In genomic region chr6:41682056-41682477, GRCh38 we compare ENCODE assay signal across 8 cellular contexts. TPM values are rescaled to one million over a fixed set of nuclear protein-coding genes. Genes with fewer than 3 reads are reported as not detected.
DNase-seq lines count a peak whose midpoint lies in the region; ATAC-seq and TF ChIP-seq lines count a peak whose summit lies in the region.

No MANE protein-coding gene starts in this region.

- DNase-seq in GM12865 (ENCODE audit: low read depth), result peak; percentile 81
- DNase-seq in NCI-H82 (lab: John Stamatoyannopoulos, UW), result peak; percentile 96
- peak; percentile 82 to 85 for DNase-seq in activated CD4-positive, alpha-beta T cell treated with anti-CD3 and anti-CD28 coated beads, Interleukin-2, amount 50 U/mL, for 48 hours
- peak; percentile 78 to 94 (median 91) for DNase-seq in dorsolateral prefrontal cortex
- peak; percentile 90 for DNase-seq in lung (ENCODE audit: low spot score)
- DNase-seq in stimulated activated CD8-positive, alpha-beta memory T cell treated with anti-CD3 and anti-CD28 coated beads, Interleukin-12 subunit alpha, Interleukin-12 subunit beta, amount 100 ng/mL, for 1 hour (ENCODE audit: low read depth), result peak; percentile 37

- H3K4me1 ChIP-seq in lung (ENCODE audit: control insufficient read depth in 2 of 2, insufficient read depth in 2 of 2, low read length in 2 of 2), result peaks cover 0 to 5% of the 10 kb centered on the region in 2 donors

- peak; percentile 79 for TF ChIP-seq CTCF in GM12865 (IDR thresholded peaks at IDR 0.05; ENCODE audit: insufficient read depth, low read depth, low read length, missing control alignments)
- peak; percentile 51 to 96 (median 88) for TF ChIP-seq CTCF in dorsolateral prefrontal cortex (IDR thresholded peaks at IDR 0.05 in 54 of 56, conservative IDR thresholded peaks at IDR 0.05 in 2 of 56; ENCODE audit: low read depth in 1 of 56, partially characterized antibody in 56 of 56)
- peak; percentile 75 for TF ChIP-seq CTCF in lung (IDR thresholded peaks at IDR 0.05; ENCODE audit: control extremely low read depth, extremely low read depth)

- no peak overlapping the region for H3K4me3 ChIP-seq in GM12865 (ENCODE audit: low read depth, low read length)
- peak overlapping the region in 14 of 59 donors; percentile 13 to 71 (median 59) for H3K4me3 ChIP-seq in dorsolateral prefrontal cortex
- H3K4me3 ChIP-seq in lung, result no peak overlapping the region

- H3K27me3 ChIP-seq in dorsolateral prefrontal cortex, result no peaks in the 10 kb centered on the region
- no peaks in the 10 kb centered on the region for H3K27me3 ChIP-seq in lung (ENCODE audit: control insufficient read depth, insufficient read depth)

- intact Hi-C loops in dorsolateral prefrontal cortex (cut with DNase I), result loop anchor here (1.0 to 10.0 kb wide), 8 partner anchors 53 to 363 kb away; partner anchors contain the start of genes FOXP4 (in 1 of the 2) and TFEB (in 1 of the 2)

- 4 to 5% methylated on average over 9 of the region's 9 CpGs for WGBS in lung, 2 donors

- no peaks in the 10 kb centered on the region for H3K9me3 ChIP-seq in lung (ENCODE audit: control insufficient read depth in 2 of 2, insufficient read depth in 1 of 2, low read length in 1 of 2)

- peaks cover 6 to 17% of the 10 kb centered on the region in 2 donors for H3K36me3 ChIP-seq in lung (ENCODE audit: control insufficient read depth in 2 of 2, insufficient read depth in 2 of 2, low read length in 2 of 2)

- peak; percentile 57 for ATAC-seq in HG03520 (IDR thresholded peaks at IDR 0.05; ENCODE audit: unreplicated experiment)
- peak; percentile 89 for ATAC-seq in lung (ENCODE audit: insufficient read depth, low FRiP score)
- ATAC-seq in GM21723 (IDR thresholded peaks at IDR 0.05; ENCODE audit: unreplicated experiment), result no peak

- H3K27ac ChIP-seq in dorsolateral prefrontal cortex (peak overlapping the region in 58 of 59 donors; percentile 66 to 100 (median 96)), lung (ENCODE audit: low read depth in 1 of 2, low read length in 1 of 2) (no peak overlapping the region)

RNA-seq across cellular contexts. Expression of gene MDFI, which starts 43.8 kb away (rescaled TPM):
- total RNA-seq in dorsolateral prefrontal cortex (10 to 100 TPM in 1 of 120 experiments, 1 to 10 TPM in 100, under 1 TPM in 18, not detected in 1; 0.46 to 11.7 (median 2.2) TPM), lung (10 to 100 TPM; 22.1 to 36.4 TPM)
- 10 to 100 TPM; 16.4 to 21.8 TPM for polyA plus RNA-seq in lung

RNA-seq across cellular contexts. Expression of gene TFEB, which starts 53.3 kb away (rescaled TPM):
- 100 to 1,000 TPM in 2 of 120 experiments, 10 to 100 TPM in 118; 13.9 to 125 (median 40.5) TPM for total RNA-seq in dorsolateral prefrontal cortex
- 10 to 100 TPM; 13.3 to 38.4 TPM for total RNA-seq in lung
- 10 to 100 TPM; 23.1 to 32.5 TPM for polyA plus RNA-seq in lung

Comparison
In these comparisons a context has a peak if more than half of its experiments do, and no peak if none do; other contexts are left out.
1. DNase-seq: peak in every context shown above with its lines; median percentile 96 in NCI-H82; 91 in dorsolateral prefrontal cortex; 90 in lung; 84 in activated CD4-positive, alpha-beta T cell treated with anti-CD3 and anti-CD28 coated beads, Interleukin-2, amount 50 U/mL, for 48 hours; 81 in GM12865; 37 in stimulated activated CD8-positive, alpha-beta memory T cell treated with anti-CD3 and anti-CD28 coated beads, Interleukin-12 subunit alpha, Interleukin-12 subunit beta, amount 100 ng/mL, for 1 hour.
2. H3K27ac ChIP-seq: peak in dorsolateral prefrontal cortex (58 of 59); none in lung (0 of 2).
3. Peak in every context shown above with its lines, with median percentiles within 50 percentile points of each other: CTCF ChIP-seq.